27 cellular contexts compared by ENCODE assay signal in genomic region chr2:72925328-72925943, GRCh38. TPM values are rescaled to one million over a fixed set of nuclear protein-coding genes. Genes with fewer than 3 reads are reported as not detected.
DNase-seq lines count a peak whose midpoint lies in the region; ATAC-seq and TF ChIP-seq lines count a peak whose summit lies in the region.
"Had no signal": no experiment of that assay in that cellular context is flagged by ENCODE, and none has a peak within 500 bp of the region (broad histone marks: within the 10 kb centered on the region; RNA-seq: fewer than 3 reads in every experiment).

No MANE protein-coding gene starts in this region.

- no peak for TF ChIP-seq EP300 in SK-N-SH (IDR thresholded peaks at IDR 0.05; ENCODE audit: borderline replicate concordance in 1 of 2, low read depth in 1 of 2, low read length in 1 of 2)

- 14% methylated on average over 24 of the region's 26 CpGs for WGBS in SK-N-SH (ENCODE audit: low lambda C conversion rate)
- 2% methylated on average over 26 of the region's 26 CpGs for WGBS in hepatocyte (ENCODE audit: low lambda C conversion rate, missing lambda C conversion rate)

- peak; percentile 51 for DNase-seq in SK-N-SH
- DNase-seq in hepatocyte (ENCODE audit: low spot score) = no peak
- peak; percentile 88 for DNase-seq in osteoblast (ENCODE audit: insufficient read length, low spot score, missing footprints)
- DNase-seq in activated T-cell treated with anti-CD3 and anti-CD28 coated beads, Interleukin-2, amount 50 U/mL, for 1 hour = no peak
- DNase-seq: activated CD4-positive, alpha-beta T cell treated with anti-CD3 and anti-CD28 coated beads for 4 hours; activated naive CD4-positive, alpha-beta T cell treated with anti-CD3 and anti-CD28 coated beads for 36 hours; cerebellar nuclear complex; effector CD4-positive, alpha-beta T cell; left ventricle myocardium superior; MG63; NCI-H1436 treated with DMSO at 0.1 percent for 48 hours; NCI-H2171 treated with DMSO at 0.1 percent for 48 hours; NCI-H69; substantia nigra had no signal

- TF ChIP-seq RAD21 in SK-N-SH (IDR thresholded peaks at IDR 0.05; ENCODE audit: low read length) = no peak

- TF ChIP-seq CTCF in SK-N-SH (IDR thresholded peaks at IDR 0.05) (no peak), hepatocyte (IDR thresholded peaks at IDR 0.05; ENCODE audit: poor library complexity) (no peak), osteoblast (IDR thresholded peaks at IDR 0.05; ENCODE audit: extremely low read depth, low read depth, low read length) (no peak)

- H3K27me3 ChIP-seq in SK-N-SH (ENCODE audit: insufficient read depth) = peaks cover 90% of the 10 kb centered on the region
- peaks cover 100% of the 10 kb centered on the region for H3K27me3 ChIP-seq in HUES48 (ENCODE audit: control insufficient read depth, insufficient read depth, low read length)
- peaks cover 100% of the 10 kb centered on the region for H3K27me3 ChIP-seq in hepatocyte
- H3K27me3 ChIP-seq in osteoblast (ENCODE audit: insufficient read depth, low read length) = peaks cover 100% of the 10 kb centered on the region

- H3K27ac ChIP-seq in SK-N-SH (ENCODE audit: low read depth in 2 of 2, low read length in 1 of 2) (no peak overlapping the region), HUES48 (ENCODE audit: low read depth, low read length) (no peak overlapping the region), hepatocyte (no peak overlapping the region), osteoblast (ENCODE audit: low read depth, low read length) (no peak overlapping the region)
- H3K27ac ChIP-seq: 22Rv1, esophagus muscularis mucosa, gastrocnemius medialis, HL-60, neutrophil, uterus had no signal

- CTCF ChIA-PET in SK-N-SH (lab: Yijun Ruan, JAX) = interaction anchor here (0.9 to 8.6 kb wide), 10 partner anchors 10 to 252 kb away, joined by 3 to 53 read pairs (median 6); no protein-coding TSS in a partner anchor

- H4K20me1 ChIP-seq in SK-N-SH (ENCODE audit: insufficient read depth) (0 out of 2 replicates have a peak, but pooled peaks cover 3% of the 10 kb centered on the region), hepatocyte (ENCODE audit: insufficient read depth, poor library complexity, severe bottlenecking) (no peaks in the 10 kb centered on the region), osteoblast (ENCODE audit: insufficient read depth, low read length) (peaks cover 2% of the 10 kb centered on the region)

- POLR2A ChIA-PET in SK-N-SH (lab: Yijun Ruan, JAX) = no interaction called here

- no peaks in the 10 kb centered on the region for H3F3A ChIP-seq in SK-N-SH (replicated peaks; ENCODE audit: insufficient read depth)

- H3K79me2 ChIP-seq in SK-N-SH (ENCODE audit: insufficient read depth) (no peaks in the 10 kb centered on the region), hepatocyte (no peaks in the 10 kb centered on the region), osteoblast (ENCODE audit: insufficient read depth, low read length) (no peaks in the 10 kb centered on the region)

- no peaks in the 10 kb centered on the region; a peak in 1 of 4 replicates for H3K4me1 ChIP-seq in SK-N-SH (ENCODE audit: control insufficient read depth in 1 of 2, insufficient read depth in 2 of 2, low read depth in 1 of 2, low read length in 1 of 2)
- H3K4me1 ChIP-seq in HUES48 (ENCODE audit: control insufficient read depth, insufficient read depth, low read length) = peaks cover 36% of the 10 kb centered on the region
- H3K4me1 ChIP-seq in hepatocyte (ENCODE audit: insufficient read depth) = peaks cover 8% of the 10 kb centered on the region
- H3K4me1 ChIP-seq in osteoblast (ENCODE audit: insufficient read depth, low read length) = no peaks in the 10 kb centered on the region

- H3K4me2 ChIP-seq in SK-N-SH (no peak overlapping the region), hepatocyte (no peak overlapping the region), osteoblast (ENCODE audit: insufficient read depth, low read length) (no peak overlapping the region)

- H2AFZ ChIP-seq in SK-N-SH (ENCODE audit: low read depth) = no peak overlapping the region
- H2AFZ ChIP-seq in hepatocyte = peak overlapping the region; percentile 35
- H2AFZ ChIP-seq in osteoblast (ENCODE audit: low read length) = no peak overlapping the region

- H3K36me3 ChIP-seq in SK-N-SH (replicated peaks in 1 of 2; ENCODE audit: control insufficient read depth in 1 of 2, insufficient read depth in 2 of 2, low read length in 1 of 2) = no peaks in the 10 kb centered on the region
- no peaks in the 10 kb centered on the region for H3K36me3 ChIP-seq in HUES48 (ENCODE audit: control insufficient read depth, insufficient read depth, low read length)
- no peaks in the 10 kb centered on the region for H3K36me3 ChIP-seq in hepatocyte (replicated peaks; ENCODE audit: insufficient read depth, low read depth)
- H3K36me3 ChIP-seq in osteoblast (ENCODE audit: insufficient read depth, low read length) = no peaks in the 10 kb centered on the region
- H3K36me3 ChIP-seq: esophagus muscularis mucosa, gastrocnemius medialis, MG63, neutrophil, uterus had no signal

- ATAC-seq in SK-N-SH treated with all-trans-retinoic acid at 6 μM for 48 hours (no peak), HG02970 (IDR thresholded peaks at IDR 0.05; ENCODE audit: low FRiP score, unreplicated experiment) (no peak), HG03196 (IDR thresholded peaks at IDR 0.05; ENCODE audit: unreplicated experiment) (no peak)
- ATAC-seq: left ventricle myocardium superior had no signal

- no peaks in the 10 kb centered on the region for H3K9me3 ChIP-seq in SK-N-SH
- H3K9me3 ChIP-seq in HUES48 (ENCODE audit: control insufficient read depth, insufficient read depth, low read length) = no peaks in the 10 kb centered on the region
- no peaks in the 10 kb centered on the region for H3K9me3 ChIP-seq in hepatocyte (ENCODE audit: low read depth)
- H3K9me3 ChIP-seq in osteoblast (ENCODE audit: low read depth, low read length) = peaks cover 14% of the 10 kb centered on the region
- H3K9me3 ChIP-seq: esophagus muscularis mucosa, gastrocnemius medialis, MG63, neutrophil, uterus had no signal

- no peaks in the 10 kb centered on the region for H3K9me2 ChIP-seq in SK-N-SH
- no peaks in the 10 kb centered on the region for H3K9me2 ChIP-seq in hepatocyte (replicated peaks; ENCODE audit: insufficient read depth)

- no peak overlapping the region for H3K9ac ChIP-seq in SK-N-SH
- no peak overlapping the region for H3K9ac ChIP-seq in HUES48 (ENCODE audit: low read depth, low read length)

- H3K4me3 ChIP-seq in SK-N-SH (ENCODE audit: low read depth in 2 of 2, low read length in 1 of 2) (no peak overlapping the region), HUES48 (ENCODE audit: low read depth, low read length) (0 out of 2 replicates have a peak overlapping the region, but pooled peaks have one; percentile 13), hepatocyte (no peak overlapping the region), osteoblast (ENCODE audit: insufficient read depth, low read length) (no peak overlapping the region)
- H3K4me3 ChIP-seq: esophagus muscularis mucosa, gastrocnemius medialis, MG63, uterus had no signal

TF ChIP-seq in SK-N-SH, 30 proteins besides CTCF, POLR2A, EP300 and RAD21 (continues in another document):
- TF ChIP-seq JUND (IDR thresholded peaks at IDR 0.05) = no peak

TF ChIP-seq in SK-N-SH treated with all-trans-retinoic acid at 6 μM for 48 hours, 23 proteins besides CTCF, POLR2A, EP300 and RAD21 (continues in another document):
- TF ChIP-seq TSHZ2 (CRISPR knock-in tag; IDR thresholded peaks at IDR 0.05) (no peak), PATZ1 (CRISPR knock-in tag; IDR thresholded peaks at IDR 0.05; ENCODE audit: borderline replicate concordance) (no peak)

RNA-seq across cellular contexts. Expression of gene EMX1, which starts 8.1 kb away (rescaled TPM):
- polyA plus RNA-seq in SK-N-SH (2012; rRNA removed) = not detected in 2 replicates
- polyA plus RNA-seq in SK-N-SH (2012; cell fraction: cytosol; rRNA removed) = not detected in 2 replicates
- not detected in 2 replicates for polyA plus RNA-seq in SK-N-SH (2012; cell fraction: nucleus; rRNA removed)
- 0.12 and 1.2 TPM in 2 replicates for total RNA-seq in hepatocyte
- polyA plus RNA-seq in hepatocyte = 0.16 and 0.34 TPM in 2 replicates
- total RNA-seq in osteoblast = not detected in 2 replicates
- total RNA-seq: activated naive CD4-positive, alpha-beta T cell treated with anti-CD3 and anti-CD28 coated beads for 36 hours; aorta; esophagus muscularis mucosa; gastrocnemius medialis; left ventricle myocardium superior; mononuclear cell had no signal
- polyA plus RNA-seq: aorta, BJ had no signal

RNA-seq across cellular contexts. Expression of gene SPR, which starts 38.2 kb away (rescaled TPM):
- polyA plus RNA-seq in SK-N-SH (2012; rRNA removed) = 25.7 and 27.5 TPM in 2 replicates
- polyA plus RNA-seq in SK-N-SH (2012; cell fraction: cytosol; rRNA removed) = 27.8 and 30.1 TPM in 2 replicates
- polyA plus RNA-seq in SK-N-SH (2012; cell fraction: nucleus; rRNA removed) = 15.1 and 18.6 TPM in 2 replicates
- 44.8 and 48.3 TPM in 2 replicates for total RNA-seq in hepatocyte
- polyA plus RNA-seq in hepatocyte = 55.3 and 63.3 TPM in 2 replicates
- total RNA-seq in osteoblast = 17.0 and 19.2 TPM in 2 replicates

Comparison
In these comparisons a context has a peak if more than half of its experiments do, and no peak if none do; other contexts are left out.
1. DNase-seq: peak in SK-N-SH (single experiment) and osteoblast (single experiment); none in hepatocyte (single experiment) and activated T-cell treated with anti-CD3 and anti-CD28 coated beads, Interleukin-2, amount 50 U/mL, for 1 hour (single experiment).